ENCODE assay signal across 9 cellular contexts in the genomic region with DNA sequence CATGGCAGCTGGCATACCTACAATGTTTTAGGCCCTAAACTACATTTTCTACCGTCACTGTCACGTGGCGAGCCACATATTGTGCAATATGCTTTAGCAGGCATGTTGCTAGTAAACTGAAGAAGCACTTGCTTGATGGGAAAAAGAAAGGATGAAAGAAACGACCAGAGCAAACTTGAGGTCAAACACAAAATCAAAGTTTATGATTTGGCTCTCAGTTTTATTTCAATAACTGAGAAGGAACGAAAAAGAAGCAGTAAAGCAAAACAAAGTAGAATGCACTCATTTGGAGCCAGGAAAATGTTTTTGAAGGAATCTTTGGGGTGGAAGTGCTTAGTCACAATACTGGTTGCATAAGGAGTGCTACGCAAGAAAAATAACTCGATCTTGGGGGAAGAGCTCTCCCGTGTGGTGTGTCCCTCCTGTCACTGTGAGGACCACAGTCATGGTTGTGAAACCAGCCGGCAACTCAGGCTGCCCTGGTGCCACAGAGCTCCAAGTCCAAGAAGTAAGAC.
A peak's percentile ranks its signal among the peaks of the same experiment; 100 is the strongest.
DNase-seq lines count a peak whose midpoint lies in the region; ATAC-seq and TF ChIP-seq lines count a peak whose summit lies in the region.
"Had no signal": no experiment of that assay in that cellular context is flagged by ENCODE, and none has a peak within 500 bp of the region (broad histone marks: within the 10 kb centered on the region; RNA-seq: fewer than 3 reads in every experiment).

No MANE protein-coding gene starts in this region.

- WGBS in ovary, 3 donors = 6 to 16% (median 12%) methylated on average over 9 of the region's 9 CpGs

- no peak for TF ChIP-seq CTCF in PC-3 (conservative IDR thresholded peaks at IDR 0.05; ENCODE audit: low read depth, low read length)
- peak; percentile 42 for TF ChIP-seq CTCF in fibroblast of mammary gland (conservative IDR thresholded peaks at IDR 0.05; ENCODE audit: control insufficient read depth, insufficient read depth, low read depth, low read length)
- no peak for TF ChIP-seq CTCF in ovary (IDR thresholded peaks at IDR 0.05)

- H3K4me1 ChIP-seq in PC-3 (ENCODE audit: insufficient read depth, low read length) (peaks cover 6% of the 10 kb centered on the region), ovary (ENCODE audit: insufficient read depth) (peaks cover 4% of the 10 kb centered on the region)

- no peaks in the 10 kb centered on the region for H3F3A ChIP-seq in PC-3 (ENCODE audit: low read length, unreplicated experiment)

- no peak for TF ChIP-seq EP300 in ovary (IDR thresholded peaks at IDR 0.05)

- H3K4me2 ChIP-seq in PC-3 (ENCODE audit: low read length) = no peak overlapping the region

- no peaks in the 10 kb centered on the region for H3K79me2 ChIP-seq in PC-3 (ENCODE audit: low read length)

- H3K27ac ChIP-seq in PC-3 (ENCODE audit: low read length) = no peak overlapping the region
- peak overlapping the region in 1 of 2 donors; percentile 63 for H3K27ac ChIP-seq in ovary

- H3K4me3 ChIP-seq in PC-3 (ENCODE audit: low read length) (no peak overlapping the region), fibroblast of mammary gland (ENCODE audit: control insufficient read depth, low read depth, low read length) (no peak overlapping the region), ovary (no peak overlapping the region)

- H3K36me3 ChIP-seq in PC-3 (ENCODE audit: low read depth, low read length) (no peaks in the 10 kb centered on the region), ovary (no peaks in the 10 kb centered on the region)

- H2AFZ ChIP-seq in PC-3 (ENCODE audit: low read length) = 0 out of 2 replicates have a peak overlapping the region, but pooled peaks have one; percentile 39

- CTCF ChIA-PET in PC-3 (lab: Charles Lee) = no interaction called here

- no peaks in the 10 kb centered on the region for H3K9me3 ChIP-seq in PC-3 (ENCODE audit: low read length)
- H3K9me3 ChIP-seq in ovary = no peaks in the 10 kb centered on the region

- no peaks in the 10 kb centered on the region for H4K20me1 ChIP-seq in PC-3 (ENCODE audit: low read length)

- no TSS peak for BruUV-seq in PC-3 (replicated peaks; lab: Mats Ljungman, UMichigan)

- intact Hi-C loops in PC-3 (cut with micrococcal nuclease) (no loop called here), ovary (cut with DNase I) (no loop called here)

- POLR2A ChIA-PET in PC-3 (lab: Charles Lee; ENCODE audit: unreplicated experiment) = interaction anchor here (0.6 kb wide), 2 partner anchors 20 to 290 kb away, joined by 3 read pairs; no protein-coding TSS in a partner anchor

- no peak overlapping the region for H3K9ac ChIP-seq in PC-3 (ENCODE audit: low read length)

- H3K27me3 ChIP-seq in PC-3 (ENCODE audit: low read length) (no peaks in the 10 kb centered on the region), ovary (no peaks in the 10 kb centered on the region)

- TF ChIP-seq POLR2A in ovary (IDR thresholded peaks at IDR 0.05) = no peak

- ATAC-seq in PC-3 = no peak

- peak; percentile 32 for DNase-seq in CD1c-positive myeloid dendritic cell (ENCODE audit: extremely low spot score)
- peak; percentile 14 for DNase-seq in PC-3
- peak; percentile 97 for DNase-seq in fibroblast of mammary gland (ENCODE audit: low read depth)
- peak; percentile 37 to 83 (median 46) for DNase-seq in ovary
- no peak for DNase-seq in cortex of kidney (lab: John Stamatoyannopoulos, UW)
- DNase-seq in NCI-H2171 (lab: John Stamatoyannopoulos, UW) = no peak
- DNase-seq in NCI-H1417 treated with DMSO at 0.1 percent for 48 hours (lab: John Stamatoyannopoulos, UW) = no peak
- DNase-seq in hypothalamus (lab: John Stamatoyannopoulos, UW) = no peak
- DNase-seq: naive B cell had no signal

- H3K9me2 ChIP-seq in PC-3 (replicated peaks; ENCODE audit: low read length) = no peaks in the 10 kb centered on the region

Comparison
In these comparisons a context has a peak if more than half of its experiments do, and no peak if none do; other contexts are left out.
1. DNase-seq: peak in CD1c-positive myeloid dendritic cell (single experiment), PC-3 (single experiment), fibroblast of mammary gland (single experiment) and ovary (5 of 5); none in cortex of kidney (single experiment), NCI-H2171 (single experiment), NCI-H1417 treated with DMSO at 0.1 percent for 48 hours (single experiment) and hypothalamus (0 of 51).